In the genomic region with DNA sequence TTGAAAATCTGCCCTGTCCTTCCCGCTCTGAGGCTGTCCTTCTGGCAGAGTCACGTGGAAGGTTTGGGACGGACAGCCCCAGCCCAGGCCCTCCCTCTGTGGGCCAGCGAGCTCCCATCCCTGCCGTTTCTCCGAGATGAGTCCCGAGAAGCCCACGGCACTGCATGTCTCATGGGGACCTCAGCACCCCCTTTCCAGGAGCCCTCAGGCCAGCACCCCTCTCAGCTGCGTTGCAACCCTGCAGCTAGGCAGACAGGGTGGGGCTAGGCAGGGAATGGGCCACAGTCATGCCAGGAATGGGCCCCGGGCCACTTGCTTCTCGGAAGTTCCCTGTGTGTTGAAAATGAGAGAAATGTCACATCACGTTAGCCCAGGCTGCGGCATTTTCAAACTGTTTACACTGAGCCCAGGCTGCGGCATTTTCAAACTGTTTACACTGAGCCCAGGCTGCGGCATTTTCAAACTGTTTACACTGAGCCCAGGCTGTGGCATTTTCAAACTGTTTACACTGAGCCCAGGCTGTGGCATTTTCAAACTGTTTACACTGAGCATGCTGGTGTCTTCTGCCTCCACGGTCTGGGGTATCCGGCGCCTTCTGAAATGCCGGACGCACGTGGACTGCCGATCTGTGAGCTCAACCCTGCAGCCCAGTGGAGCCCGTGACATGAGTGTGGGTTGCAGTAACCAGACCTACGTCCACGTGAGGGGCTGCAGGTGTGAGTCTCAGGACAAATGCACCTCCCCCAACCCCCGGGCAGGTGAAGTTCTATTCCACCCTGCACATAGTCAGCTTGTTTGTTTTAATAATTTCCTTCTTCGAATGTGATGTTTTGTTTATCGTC, we compare ENCODE assay signal across 10 cellular contexts. TPM values are rescaled to one million over a fixed set of nuclear protein-coding genes. Genes with fewer than 3 reads are reported as not detected.
A peak's percentile ranks its signal among the peaks of the same experiment; 100 is the strongest.
DNase-seq lines count a peak whose midpoint lies in the region; ATAC-seq, FAIRE-seq and TF ChIP-seq lines count a peak whose summit lies in the region.
"Had no signal": no experiment of that assay in that cellular context is flagged by ENCODE, and none has a peak within 500 bp of the region (broad histone marks: within the 10 kb centered on the region; RNA-seq: fewer than 3 reads in every experiment).

No MANE protein-coding gene starts in this region.

- H3K4me3 ChIP-seq in breast epithelium (peak overlapping the region in 2 of 3 donors; percentile 15 to 56), kidney (ENCODE audit: low read length in 2 of 2) (no peak overlapping the region), skeletal muscle satellite cell (ENCODE audit: low read length) (no peak overlapping the region), WERI-Rb-1 (ENCODE audit: low read depth, low read length) (no peak overlapping the region)

- intact Hi-C loops in breast epithelium (cut with DNase I; ENCODE audit: low total_unique reads), result no loop called here
- intact Hi-C loops in kidney (cut with DNase I), result no loop called here

- TF ChIP-seq CTCF in breast epithelium (IDR thresholded peaks at IDR 0.05), result no peak
- TF ChIP-seq CTCF in kidney (IDR thresholded peaks at IDR 0.05; ENCODE audit: borderline replicate concordance, extremely low read depth, insufficient read depth), result no peak
- no peak for TF ChIP-seq CTCF in WERI-Rb-1 (IDR thresholded peaks at IDR 0.05; ENCODE audit: low read depth, low read length)

- H3K36me3 ChIP-seq in breast epithelium (no peaks in the 10 kb centered on the region), kidney (ENCODE audit: control insufficient read depth in 1 of 2, insufficient read depth in 2 of 2, low read length in 2 of 2) (peaks cover 3 to 6% of the 10 kb centered on the region in 2 donors), skeletal muscle satellite cell (ENCODE audit: insufficient read depth, low read length) (peaks cover 10% of the 10 kb centered on the region), WERI-Rb-1 (no peaks in the 10 kb centered on the region)

- no peaks in the 10 kb centered on the region for H3K27me3 ChIP-seq in breast epithelium
- no peaks in the 10 kb centered on the region for H3K27me3 ChIP-seq in skeletal muscle satellite cell (ENCODE audit: control insufficient read depth, insufficient read depth, low read length)
- H3K27me3 ChIP-seq in WERI-Rb-1 (ENCODE audit: insufficient read depth, low read depth, severe bottlenecking), result no peaks in the 10 kb centered on the region

- H3K9ac ChIP-seq in kidney (ENCODE audit: low read length in 2 of 2) (peak overlapping the region; percentile 32 to 58), skeletal muscle satellite cell (ENCODE audit: low read depth, low read length) (no peak overlapping the region)

- H3K27ac ChIP-seq in breast epithelium (peak overlapping the region; percentile 89 to 98), kidney (ENCODE audit: low read depth in 2 of 2, low read length in 2 of 2) (peak overlapping the region; percentile 86 to 94), WERI-Rb-1 (no peak overlapping the region)

- peak overlapping the region; percentile 17 for H3K4me2 ChIP-seq in skeletal muscle satellite cell (ENCODE audit: low read length)

- H3K4me1 ChIP-seq in breast epithelium (peaks cover 29 to 34% of the 10 kb centered on the region in 2 donors), kidney (ENCODE audit: control insufficient read depth in 1 of 2, insufficient read depth in 1 of 2, low read depth in 1 of 2, low read length in 2 of 2) (peaks cover 23 to 38% of the 10 kb centered on the region in 2 donors), skeletal muscle satellite cell (ENCODE audit: control insufficient read depth, insufficient read depth, low read length) (peaks cover 42% of the 10 kb centered on the region)

- no peak for ATAC-seq in HG03439 (IDR thresholded peaks at IDR 0.05; ENCODE audit: unreplicated experiment)

- DNase-seq in EH (ENCODE audit: low read depth) (peak; percentile 86), breast epithelium (ENCODE audit: low spot score in 2 of 2) (peak; percentile 89 to 91), kidney (peak; percentile 87), HUDEP-2 (lab: John Stamatoyannopoulos, UW; ENCODE audit: unreplicated experiment in 76 of 76) (no peak), WERI-Rb-1 (no peak)
- no peak for DNase-seq in stimulated activated CD8-positive, alpha-beta memory T cell treated with anti-CD3 and anti-CD28 coated beads, Interleukin-4, amount 100 ng/mL, for 48 hours
- DNase-seq: KG1 had no signal

- no peak for FAIRE-seq in kidney (lab: Jason Lieb, UNC)

- H3K9me3 ChIP-seq in breast epithelium (no peaks in the 10 kb centered on the region), kidney (ENCODE audit: control insufficient read depth in 1 of 2, low read length in 2 of 2) (no peaks in the 10 kb centered on the region), skeletal muscle satellite cell (replicated peaks; ENCODE audit: low read length) (no peaks in the 10 kb centered on the region), WERI-Rb-1 (ENCODE audit: severe bottlenecking) (no peaks in the 10 kb centered on the region)

- TF ChIP-seq POLR2A in breast epithelium (IDR thresholded peaks at IDR 0.05), result no peak

RNA-seq across cellular contexts. Expression of gene FAM20C, which starts 42.6 kb away (rescaled TPM):
- total RNA-seq in breast epithelium (10 to 100 TPM; 30.7 to 73.7 (median 71.0) TPM), kidney (84.9 TPM)
- polyA plus RNA-seq in kidney (ENCODE audit: insufficient read depth, low read depth, low replicate concordance), result 114 TPM
- 26.9 and 33.2 TPM in 2 replicates for total RNA-seq in skeletal muscle satellite cell (2012; rRNA removed)

RNA-seq across cellular contexts. Expression of gene FOXL3, which starts 55.0 kb away (rescaled TPM):
- not detected for total RNA-seq in breast epithelium
- total RNA-seq in kidney, result not detected
- not detected for polyA plus RNA-seq in kidney (ENCODE audit: insufficient read depth, low read depth, low replicate concordance)
- total RNA-seq in skeletal muscle satellite cell (2012; rRNA removed), result not detected in 2 replicates
- total RNA-seq: lung microvascular endothelial cell had no signal

Comparison
In these comparisons a context has a peak if more than half of its experiments do, and no peak if none do; other contexts are left out.
1. DNase-seq: peak in EH (single experiment), breast epithelium (2 of 2) and kidney (single experiment); none in HUDEP-2 (0 of 76), stimulated activated CD8-positive, alpha-beta memory T cell treated with anti-CD3 and anti-CD28 coated beads, Interleukin-4, amount 100 ng/mL, for 48 hours (single experiment) and WERI-Rb-1 (single experiment).
2. H3K4me3 ChIP-seq: peak in breast epithelium (2 of 3); none in kidney (0 of 2), skeletal muscle satellite cell (single experiment) and WERI-Rb-1 (single experiment).